ENCODE assay signal across 11 cellular contexts in genomic region chr17:30290077-30290476, GRCh38. TPM values are rescaled to one million over a fixed set of nuclear protein-coding genes. Genes with fewer than 3 reads are reported as not detected.
A peak's percentile ranks its signal among the peaks of the same experiment; 100 is the strongest.
DNase-seq lines count a peak whose midpoint lies in the region; ATAC-seq and TF ChIP-seq lines count a peak whose summit lies in the region.
"Had no signal": no experiment of that assay in that cellular context is flagged by ENCODE, and none has a peak within 500 bp of the region (broad histone marks: within the 10 kb centered on the region; RNA-seq: fewer than 3 reads in every experiment).

No MANE protein-coding gene starts in this region.

- peaks cover 55% of the 10 kb centered on the region for H3K36me3 ChIP-seq in OCI-LY7 (ENCODE audit: insufficient read depth, low read length)
- peaks cover 36% of the 10 kb centered on the region for H3K36me3 ChIP-seq in skeletal muscle satellite cell (ENCODE audit: insufficient read depth, low read length)

- ATAC-seq in activated CD8-positive, alpha-beta memory T cell treated with anti-CD3 and anti-CD28 coated beads, Interleukin-2, amount 10 ng/mL, durations not matched to agents 7 days and 5 days: no peak
- ATAC-seq in HG03521 (IDR thresholded peaks at IDR 0.05; ENCODE audit: unreplicated experiment): no peak

- no peaks in the 10 kb centered on the region for H3K9me3 Mint-ChIP-seq in activated CD8-positive, alpha-beta memory T cell treated with anti-CD3 and anti-CD28 coated beads, Interleukin-2, amount 10 ng/mL, durations not matched to agents 7 days and 5 days (ENCODE audit: low read depth)

- no peak for DNase-seq in activated CD8-positive, alpha-beta memory T cell treated with anti-CD3 and anti-CD28 coated beads, Interleukin-2, amount 10 ng/mL, durations not matched to agents 7 days and 5 days
- no peak for DNase-seq in activated CD8-positive, alpha-beta memory T cell treated with anti-CD3 and anti-CD28 coated beads, Interleukin-2, amount 50 U/mL, for 48 hours
- DNase-seq in OCI-LY7 (ENCODE audit: low spot score) (no peak), coronary artery (ENCODE audit: low spot score) (no peak), medulla oblongata (ENCODE audit: extremely low spot score) (no peak), NCI-H2107 treated with DMSO at 0.1 percent for 48 hours (lab: John Stamatoyannopoulos, UW; ENCODE audit: unreplicated experiment) (no peak)
- DNase-seq: activated effector memory CD4-positive, alpha-beta T cell treated with Interleukin-2 at 50 U/mL for 16 hours; upper lobe of left lung had no signal

- no peak overlapping the region for H3K9ac ChIP-seq in skeletal muscle satellite cell (ENCODE audit: low read depth, low read length)

- H3K4me3 ChIP-seq in OCI-LY7 (ENCODE audit: low read depth, low read length, poor library complexity, severe bottlenecking) (peak overlapping the region; percentile 83), coronary artery (peak overlapping the region; percentile 94), skeletal muscle satellite cell (ENCODE audit: low read length) (no peak overlapping the region)

- peak overlapping the region; percentile 94; the same call in 1 of the 2 replicates for H2AFZ ChIP-seq in OCI-LY7 (ENCODE audit: low read length)

- no TSS peak for BruUV-seq in OCI-LY7 (replicated peaks; lab: Mats Ljungman, UMichigan)

- CTCF ChIA-PET in activated CD8-positive, alpha-beta memory T cell treated with anti-CD3 and anti-CD28 coated beads, Interleukin-2, amount 10 ng/mL, durations not matched to agents 7 days and 5 days (lab: Charles Lee): interaction anchor here (2.1 to 2.7 kb wide), 2 partner anchors 9 to 46 kb away, joined by 6 to 34 read pairs; no protein-coding TSS in a partner anchor
- CTCF ChIA-PET in OCI-LY7 (lab: Charles Lee; ENCODE audit: unreplicated experiment): no interaction called here

- H3K27ac ChIP-seq in OCI-LY7 (ENCODE audit: low read depth, low read length, poor library complexity, severe bottlenecking) (no peak overlapping the region), coronary artery (no peak overlapping the region)
- H3K27ac ChIP-seq: upper lobe of left lung had no signal

- peak overlapping the region; percentile 98 for H3K4me3 Mint-ChIP-seq in activated CD8-positive, alpha-beta memory T cell treated with anti-CD3 and anti-CD28 coated beads, Interleukin-2, amount 10 ng/mL, durations not matched to agents 7 days and 5 days

- H3K27me3 Mint-ChIP-seq in activated CD8-positive, alpha-beta memory T cell treated with anti-CD3 and anti-CD28 coated beads, Interleukin-2, amount 10 ng/mL, durations not matched to agents 7 days and 5 days: no peaks in the 10 kb centered on the region

- peaks cover 22% of the 10 kb centered on the region for H3K4me1 Mint-ChIP-seq in activated CD8-positive, alpha-beta memory T cell treated with anti-CD3 and anti-CD28 coated beads, Interleukin-2, amount 10 ng/mL, durations not matched to agents 7 days and 5 days

- peaks cover 27% of the 10 kb centered on the region for H3K36me3 Mint-ChIP-seq in activated CD8-positive, alpha-beta memory T cell treated with anti-CD3 and anti-CD28 coated beads, Interleukin-2, amount 10 ng/mL, durations not matched to agents 7 days and 5 days

- no peak overlapping the region for H3K27ac Mint-ChIP-seq in activated CD8-positive, alpha-beta memory T cell treated with anti-CD3 and anti-CD28 coated beads, Interleukin-2, amount 10 ng/mL, durations not matched to agents 7 days and 5 days

- H3K9me2 ChIP-seq in OCI-LY7 (ENCODE audit: insufficient read depth, low read length): no peaks in the 10 kb centered on the region

- TF ChIP-seq CTCF in OCI-LY7 (conservative IDR thresholded peaks at IDR 0.05; ENCODE audit: low read length) (no peak), coronary artery (IDR thresholded peaks at IDR 0.05) (no peak)

- H3K4me2 ChIP-seq in OCI-LY7 (ENCODE audit: low read length): peak overlapping the region; percentile 70
- H3K4me2 ChIP-seq in skeletal muscle satellite cell (ENCODE audit: low read length): peak overlapping the region; percentile 86

- intact Hi-C loops in OCI-LY7 (cut with micrococcal nuclease; ENCODE audit: unreplicated experiment): no loop called here

- peaks cover 27% of the 10 kb centered on the region; the same call in 1 of the 2 replicates for H3K79me2 ChIP-seq in OCI-LY7 (ENCODE audit: insufficient read depth, low read depth, low read length)

- H3K4me1 ChIP-seq in OCI-LY7 (ENCODE audit: insufficient read depth, low read length, poor library complexity, severe bottlenecking) (peaks cover 18% of the 10 kb centered on the region), skeletal muscle satellite cell (ENCODE audit: control insufficient read depth, insufficient read depth, low read length) (peaks cover 13% of the 10 kb centered on the region)

- POLR2A ChIA-PET in OCI-LY7 (lab: Charles Lee): no interaction called here

- H3K27me3 ChIP-seq in skeletal muscle satellite cell (ENCODE audit: control insufficient read depth, insufficient read depth, low read length): peaks cover 7% of the 10 kb centered on the region
- H3K27me3 ChIP-seq: upper lobe of left lung had no signal

- H3K9me3 ChIP-seq in OCI-LY7 (ENCODE audit: low read length): no peaks in the 10 kb centered on the region
- no peaks in the 10 kb centered on the region for H3K9me3 ChIP-seq in skeletal muscle satellite cell (replicated peaks; ENCODE audit: low read length)
- H3K9me3 ChIP-seq: upper lobe of left lung had no signal

- H4K20me1 ChIP-seq in OCI-LY7 (ENCODE audit: insufficient read depth, low read length): no peaks in the 10 kb centered on the region

RNA-seq across cellular contexts. Expression of gene BLMH, which starts 1.7 kb away (rescaled TPM):
- 10 to 100 TPM; 68.0 to 70.5 TPM for total RNA-seq in activated CD8-positive, alpha-beta memory T cell treated with anti-CD3 and anti-CD28 coated beads, Interleukin-2, amount 10 ng/mL, durations not matched to agents 7 days and 5 days
- total RNA-seq in OCI-LY7 (2014; rRNA removed; shearing (Covaris generic)): 33.8 and 35.0 TPM in 2 replicates
- total RNA-seq in OCI-LY7 (2022): 65.7 and 72.7 TPM in 2 replicates
- total RNA-seq in skeletal muscle satellite cell (2012; rRNA removed): 22.9 and 29.2 TPM in 2 replicates

RNA-seq across cellular contexts. Expression of gene TMIGD1, which starts 43.8 kb away (rescaled TPM):
- not detected for total RNA-seq in activated CD8-positive, alpha-beta memory T cell treated with anti-CD3 and anti-CD28 coated beads, Interleukin-2, amount 10 ng/mL, durations not matched to agents 7 days and 5 days
- not detected in 2 replicates for total RNA-seq in OCI-LY7 (2014; rRNA removed; shearing (Covaris generic))
- not detected in 2 replicates for total RNA-seq in OCI-LY7 (2022)
- not detected in 2 replicates for total RNA-seq in skeletal muscle satellite cell (2012; rRNA removed)
- total RNA-seq: RPMI7951, upper lobe of left lung had no signal

RNA-seq across cellular contexts. Expression of gene SLC6A4, which starts 54.6 kb away (rescaled TPM):
- total RNA-seq in activated CD8-positive, alpha-beta memory T cell treated with anti-CD3 and anti-CD28 coated beads, Interleukin-2, amount 10 ng/mL, durations not matched to agents 7 days and 5 days: under 1 TPM in 1 of 2 experiments, not detected in 1; 0.12 TPM
- 0.09 and 0.10 TPM in 2 replicates for total RNA-seq in OCI-LY7 (2014; rRNA removed; shearing (Covaris generic))
- not detected in 2 replicates for total RNA-seq in OCI-LY7 (2022)
- 0.44 TPM in 1 of 2 replicates, not detected in the other for total RNA-seq in skeletal muscle satellite cell (2012; rRNA removed)
- total RNA-seq: RPMI7951 had no signal
